Comparison of ENCODE assay signal across 8 cellular contexts in the genomic region with DNA sequence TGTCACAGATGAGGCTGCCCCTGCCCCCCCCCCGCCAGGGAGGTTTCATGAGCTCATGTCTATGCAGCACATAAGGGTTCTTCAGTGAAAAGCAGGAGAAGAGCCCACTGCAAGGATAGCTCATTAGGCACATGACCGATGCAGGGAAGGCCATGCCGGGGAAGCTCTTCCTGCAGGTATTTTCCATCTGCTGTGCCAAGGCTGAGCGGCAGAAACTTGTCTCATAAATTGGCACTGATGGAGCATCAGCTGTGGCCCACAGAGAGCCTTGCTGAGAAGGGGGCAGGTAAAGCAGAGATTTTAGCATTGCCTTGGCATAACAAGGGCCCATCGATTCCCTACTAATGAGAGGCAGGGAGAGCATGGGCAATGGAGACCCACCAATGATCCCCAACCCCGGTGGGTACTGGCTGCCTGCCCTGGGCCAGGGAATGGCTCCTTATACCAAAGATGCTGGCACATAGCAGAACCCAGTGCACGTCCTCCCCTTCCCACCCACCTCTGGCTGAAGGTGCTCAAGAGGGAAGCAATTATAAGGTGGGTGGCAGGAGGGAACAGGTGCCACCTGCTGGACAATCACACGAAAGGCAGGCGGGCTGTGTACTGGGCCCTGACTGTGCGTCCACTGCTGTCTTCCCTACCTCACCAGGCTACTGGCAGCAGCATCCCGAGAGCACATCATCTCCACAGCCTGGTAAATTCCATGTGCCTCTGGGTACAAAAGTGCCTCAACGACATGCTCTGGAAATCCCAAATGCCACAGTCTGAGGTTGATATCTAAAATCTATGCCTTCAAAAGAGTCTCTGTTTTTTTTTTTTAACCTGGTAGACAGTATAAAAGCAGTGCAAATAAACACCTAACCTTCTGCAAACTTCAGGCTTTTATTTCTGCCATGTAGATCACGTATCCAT. TPM values are rescaled to one million over a fixed set of nuclear protein-coding genes. Genes with fewer than 3 reads are reported as not detected.
DNase-seq lines count a peak whose midpoint lies in the region; ATAC-seq and TF ChIP-seq lines count a peak whose summit lies in the region.

No MANE protein-coding gene starts in this region.

- H3K9ac ChIP-seq in KMS-11: no peak overlapping the region

- H3K27ac ChIP-seq in KMS-11: no peak overlapping the region
- H3K27ac ChIP-seq in PC-9: no peak overlapping the region
- H3K27ac ChIP-seq in stomach: no peak overlapping the region

- no peaks in the 10 kb centered on the region for H3K9me3 ChIP-seq in PC-9 (ENCODE audit: insufficient read depth, low read depth)
- no peaks in the 10 kb centered on the region for H3K9me3 ChIP-seq in stomach

- intact Hi-C loops in PC-9 (cut with micrococcal nuclease; ENCODE audit: unreplicated experiment) (loop anchor here (1.0 to 2.0 kb wide), 5 partner anchors 26 to 383 kb away; no protein-coding TSS in a partner anchor), stomach (cut with DNase I; ENCODE audit: low total_unique reads) (no loop called here)

- H3K4me1 ChIP-seq in KMS-11 (ENCODE audit: low read depth, poor library complexity, severe bottlenecking) (no peaks in the 10 kb centered on the region), PC-9 (replicated peaks; ENCODE audit: insufficient read depth) (no peaks in the 10 kb centered on the region), stomach (peaks cover 0 to 4% (median 0%) of the 10 kb centered on the region in 4 donors)

- no peak overlapping the region for H3K4me3 Mint-ChIP-seq in brain

- H3K36me3 ChIP-seq in H7 (replicated peaks; ENCODE audit: control insufficient read depth, insufficient read depth, low read length) (no peaks in the 10 kb centered on the region), KMS-11 (ENCODE audit: insufficient read depth) (no peaks in the 10 kb centered on the region), PC-9 (ENCODE audit: low read depth) (0 out of 2 replicates have a peak, but pooled peaks cover 7% of the 10 kb centered on the region), stomach (peaks cover 0 to 33% (median 24%) of the 10 kb centered on the region in 4 donors)

- no peak for TF ChIP-seq EP300 in stomach (IDR thresholded peaks at IDR 0.05)

- H2AFZ ChIP-seq in KMS-11 (ENCODE audit: low read depth): no peak overlapping the region
- no peak overlapping the region for H2AFZ ChIP-seq in PC-9

- WGBS in stomach, 5 donors: 50 to 60% (median 52%) methylated on average over 12 to 13 of the region's 13 CpGs

- no peaks in the 10 kb centered on the region for H3K36me3 Mint-ChIP-seq in brain

- H3K9me2 ChIP-seq in PC-9 (ENCODE audit: insufficient read depth): no peaks in the 10 kb centered on the region

- H3K27ac Mint-ChIP-seq in brain: no peak overlapping the region

- no peaks in the 10 kb centered on the region for H3K79me2 ChIP-seq in KMS-11 (ENCODE audit: insufficient read depth, low read depth)
- no peaks in the 10 kb centered on the region for H3K79me2 ChIP-seq in PC-9 (ENCODE audit: low read depth)

- H3K27me3 Mint-ChIP-seq in brain: peaks cover 23% of the 10 kb centered on the region

- peaks cover 16% of the 10 kb centered on the region for H3K4me1 Mint-ChIP-seq in brain

- H3K4me3 ChIP-seq in H7 (ENCODE audit: insufficient read depth, low read depth, low read length) (no peak overlapping the region), KMS-11 (IDR thresholded peaks at IDR 0.05; ENCODE audit: insufficient read depth, low read depth, low read length) (no peak overlapping the region), PC-9 (no peak overlapping the region), stomach (no peak overlapping the region)

- H3F3A ChIP-seq in PC-9 (ENCODE audit: insufficient read depth, low read depth): no peaks in the 10 kb centered on the region

- TF ChIP-seq POLR2A in stomach (IDR thresholded peaks at IDR 0.05): no peak

- H3K4me2 ChIP-seq in KMS-11: no peak overlapping the region
- no peak overlapping the region for H3K4me2 ChIP-seq in PC-9

- peak; percentile 91 for ATAC-seq in left lobe of liver

- DNase-seq in activated T-cell treated with anti-CD3 and anti-CD28 coated beads for 48 hours (ENCODE audit: low read depth): peak; percentile 29
- DNase-seq in activated T-cell treated with anti-CD3 and anti-CD28 coated beads for 4 hours: no peak
- DNase-seq in H7: peak; percentile 84
- peak in 1 of 2 experiments; percentile 67 for DNase-seq in PC-9
- DNase-seq in left lobe of liver (ENCODE audit: low spot score): peak; percentile 56
- DNase-seq in stomach: peak; percentile 61

- CTCF ChIA-PET in PC-9 (lab: Charles Lee): interaction anchor here (0.7 to 0.9 kb wide), 2 partner anchors 12 to 274 kb away, joined by 3 read pairs; no protein-coding TSS in a partner anchor

- H3K9me3 Mint-ChIP-seq in brain: peaks cover 0 to 5% (median 0%) of the 10 kb centered on the region in 5 experiments

- H4K20me1 ChIP-seq in KMS-11 (ENCODE audit: insufficient read depth): no peaks in the 10 kb centered on the region
- no peaks in the 10 kb centered on the region for H4K20me1 ChIP-seq in PC-9 (ENCODE audit: insufficient read depth)

- POLR2A ChIA-PET in PC-9 (lab: Charles Lee; ENCODE audit: unreplicated experiment): no interaction called here

- BruUV-seq in PC-9 (replicated peaks; lab: Mats Ljungman, UMichigan): no TSS peak

- TF ChIP-seq CTCF in KMS-11 (conservative IDR thresholded peaks at IDR 0.05; ENCODE audit: low read depth, low read length) (peak; percentile 72), PC-9 (conservative IDR thresholded peaks at IDR 0.05) (peak; percentile 95), brain (conservative IDR thresholded peaks at IDR 0.05) (peak; percentile 75 to 78), stomach (IDR thresholded peaks at IDR 0.05) (peak in 5 of 7 experiments; percentile 60 to 80 (median 76))

- H3K27me3 ChIP-seq in H7 (ENCODE audit: control insufficient read depth, insufficient read depth, low read length): no peaks in the 10 kb centered on the region
- H3K27me3 ChIP-seq in KMS-11 (ENCODE audit: insufficient read depth, low read depth): no peaks in the 10 kb centered on the region
- no peaks in the 10 kb centered on the region for H3K27me3 ChIP-seq in PC-9 (ENCODE audit: insufficient read depth, low read depth)
- H3K27me3 ChIP-seq in stomach: no peaks in the 10 kb centered on the region

RNA-seq across cellular contexts. Expression of a gene that starts 41.4 kb away (rescaled TPM):
- 14.3 and 16.0 TPM in 2 replicates for total RNA-seq in H7 (2014; rRNA removed; shearing (Covaris generic))
- total RNA-seq in PC-9 (2021) (23.0 and 26.3 TPM in 2 replicates), left lobe of liver (120 TPM), stomach (10 to 100 TPM in 3 of 5 donors, 1 to 10 TPM in 2; 5.3 to 56.7 (median 37.4) TPM)
- polyA plus RNA-seq in brain (ENCODE audit: insufficient read depth, low read depth, low replicate concordance) (10.9 TPM), stomach (10 to 100 TPM in 2 of 3 donors, 1 to 10 TPM in 1; 2.9 to 12.8 (median 12.5) TPM)
